In the genomic region with DNA sequence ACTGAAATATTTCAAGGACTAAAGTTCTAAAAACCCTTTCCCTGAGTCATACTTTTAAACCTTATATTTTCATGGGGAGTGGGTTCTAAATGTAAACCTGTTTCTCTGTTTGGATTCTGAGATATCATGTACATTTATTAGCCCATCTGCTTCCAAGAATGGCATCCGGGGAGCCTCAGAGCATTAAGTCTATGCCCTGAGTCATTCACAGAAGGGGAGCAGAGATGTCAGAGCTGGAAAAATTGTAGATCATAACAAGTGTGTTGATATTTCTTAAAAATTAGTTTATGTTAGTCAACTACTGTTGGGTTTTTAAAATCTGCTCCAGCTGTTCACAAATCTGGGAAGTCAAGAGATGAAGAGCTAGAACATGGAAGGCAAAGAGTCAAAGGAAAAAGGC, we compare ENCODE assay signal across 1 cellular context.
TF ChIP-seq lines count a peak whose summit lies in the region.

No MANE protein-coding gene starts in this region.

TF ChIP-seq in GM23338, 12 proteins besides CTCF, POLR2A, EP300 and RAD21:
- TF ChIP-seq, protein P1, sequence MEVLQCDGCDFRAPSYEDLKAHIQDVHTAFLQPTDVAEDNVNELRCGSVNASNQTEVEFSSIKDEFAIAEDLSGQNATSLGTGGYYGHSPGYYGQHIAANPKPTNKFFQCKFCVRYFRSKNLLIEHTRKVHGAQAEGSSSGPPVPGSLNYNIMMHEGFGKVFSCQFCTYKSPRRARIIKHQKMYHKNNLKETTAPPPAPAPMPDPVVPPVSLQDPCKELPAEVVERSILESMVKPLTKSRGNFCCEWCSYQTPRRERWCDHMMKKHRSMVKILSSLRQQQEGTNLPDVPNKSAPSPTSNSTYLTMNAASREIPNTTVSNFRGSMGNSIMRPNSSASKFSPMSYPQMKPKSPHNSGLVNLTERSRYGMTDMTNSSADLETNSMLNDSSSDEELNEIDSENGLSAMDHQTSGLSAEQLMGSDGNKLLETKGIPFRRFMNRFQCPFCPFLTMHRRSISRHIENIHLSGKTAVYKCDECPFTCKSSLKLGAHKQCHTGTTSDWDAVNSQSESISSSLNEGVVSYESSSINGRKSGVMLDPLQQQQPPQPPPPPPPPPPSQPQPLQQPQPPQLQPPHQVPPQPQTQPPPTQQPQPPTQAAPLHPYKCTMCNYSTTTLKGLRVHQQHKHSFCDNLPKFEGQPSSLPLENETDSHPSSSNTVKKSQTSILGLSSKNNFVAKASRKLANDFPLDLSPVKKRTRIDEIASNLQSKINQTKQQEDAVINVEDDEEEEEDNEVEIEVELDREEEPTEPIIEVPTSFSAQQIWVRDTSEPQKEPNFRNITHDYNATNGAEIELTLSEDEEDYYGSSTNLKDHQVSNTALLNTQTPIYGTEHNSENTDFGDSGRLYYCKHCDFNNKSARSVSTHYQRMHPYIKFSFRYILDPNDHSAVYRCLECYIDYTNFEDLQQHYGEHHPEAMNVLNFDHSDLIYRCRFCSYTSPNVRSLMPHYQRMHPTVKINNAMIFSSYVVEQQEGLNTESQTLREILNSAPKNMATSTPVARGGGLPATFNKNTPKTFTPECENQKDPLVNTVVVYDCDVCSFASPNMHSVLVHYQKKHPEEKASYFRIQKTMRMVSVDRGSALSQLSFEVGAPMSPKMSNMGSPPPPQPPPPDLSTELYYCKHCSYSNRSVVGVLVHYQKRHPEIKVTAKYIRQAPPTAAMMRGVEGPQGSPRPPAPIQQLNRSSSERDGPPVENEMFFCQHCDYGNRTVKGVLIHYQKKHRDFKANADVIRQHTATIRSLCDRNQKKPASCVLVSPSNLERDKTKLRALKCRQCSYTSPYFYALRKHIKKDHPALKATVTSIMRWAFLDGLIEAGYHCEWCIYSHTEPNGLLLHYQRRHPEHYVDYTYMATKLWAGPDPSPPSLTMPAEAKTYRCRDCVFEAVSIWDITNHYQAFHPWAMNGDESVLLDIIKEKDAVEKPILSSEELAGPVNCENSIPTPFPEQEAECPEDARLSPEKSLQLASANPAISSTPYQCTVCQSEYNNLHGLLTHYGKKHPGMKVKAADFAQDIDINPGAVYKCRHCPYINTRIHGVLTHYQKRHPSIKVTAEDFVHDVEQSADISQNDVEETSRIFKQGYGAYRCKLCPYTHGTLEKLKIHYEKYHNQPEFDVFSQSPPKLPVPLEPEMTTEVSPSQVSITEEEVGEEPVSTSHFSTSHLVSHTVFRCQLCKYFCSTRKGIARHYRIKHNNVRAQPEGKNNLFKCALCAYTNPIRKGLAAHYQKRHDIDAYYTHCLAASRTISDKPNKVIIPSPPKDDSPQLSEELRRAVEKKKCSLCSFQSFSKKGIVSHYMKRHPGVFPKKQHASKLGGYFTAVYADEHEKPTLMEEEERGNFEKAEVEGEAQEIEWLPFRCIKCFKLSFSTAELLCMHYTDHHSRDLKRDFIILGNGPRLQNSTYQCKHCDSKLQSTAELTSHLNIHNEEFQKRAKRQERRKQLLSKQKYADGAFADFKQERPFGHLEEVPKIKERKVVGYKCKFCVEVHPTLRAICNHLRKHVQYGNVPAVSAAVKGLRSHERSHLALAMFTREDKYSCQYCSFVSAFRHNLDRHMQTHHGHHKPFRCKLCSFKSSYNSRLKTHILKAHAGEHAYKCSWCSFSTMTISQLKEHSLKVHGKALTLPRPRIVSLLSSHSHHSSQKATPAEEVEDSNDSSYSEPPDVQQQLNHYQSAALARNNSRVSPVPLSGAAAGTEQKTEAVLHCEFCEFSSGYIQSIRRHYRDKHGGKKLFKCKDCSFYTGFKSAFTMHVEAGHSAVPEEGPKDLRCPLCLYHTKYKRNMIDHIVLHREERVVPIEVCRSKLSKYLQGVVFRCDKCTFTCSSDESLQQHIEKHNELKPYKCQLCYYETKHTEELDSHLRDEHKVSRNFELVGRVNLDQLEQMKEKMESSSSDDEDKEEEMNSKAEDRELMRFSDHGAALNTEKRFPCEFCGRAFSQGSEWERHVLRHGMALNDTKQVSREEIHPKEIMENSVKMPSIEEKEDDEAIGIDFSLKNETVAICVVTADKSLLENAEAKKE (CRISPR knock-in tag; IDR thresholded peaks at IDR 0.05) = no peak
- TF ChIP-seq ZNF114 (CRISPR knock-in tag; IDR thresholded peaks at IDR 0.05) (no peak), CREB1 (CRISPR knock-in tag; IDR thresholded peaks at IDR 0.05; ENCODE audit: low read depth) (no peak), JUNB (IDR thresholded peaks at IDR 0.05; ENCODE audit: unreplicated experiment) (no peak), EZH2phosphoT487 (IDR thresholded peaks at IDR 0.05; ENCODE audit: unreplicated experiment) (no peak), EZH2 (IDR thresholded peaks at IDR 0.05; ENCODE audit: low read depth, unreplicated experiment) (no peak), POLR2AphosphoS5 (IDR thresholded peaks at IDR 0.05; ENCODE audit: low read depth) (no peak), STAT1 (IDR thresholded peaks at IDR 0.05; ENCODE audit: unreplicated experiment) (no peak), NANOG (IDR thresholded peaks at IDR 0.05; ENCODE audit: borderline replicate concordance) (no peak), ZNF331 (CRISPR knock-in tag; IDR thresholded peaks at IDR 0.05; ENCODE audit: low read depth) (no peak)
- TF ChIP-seq, protein P2, sequence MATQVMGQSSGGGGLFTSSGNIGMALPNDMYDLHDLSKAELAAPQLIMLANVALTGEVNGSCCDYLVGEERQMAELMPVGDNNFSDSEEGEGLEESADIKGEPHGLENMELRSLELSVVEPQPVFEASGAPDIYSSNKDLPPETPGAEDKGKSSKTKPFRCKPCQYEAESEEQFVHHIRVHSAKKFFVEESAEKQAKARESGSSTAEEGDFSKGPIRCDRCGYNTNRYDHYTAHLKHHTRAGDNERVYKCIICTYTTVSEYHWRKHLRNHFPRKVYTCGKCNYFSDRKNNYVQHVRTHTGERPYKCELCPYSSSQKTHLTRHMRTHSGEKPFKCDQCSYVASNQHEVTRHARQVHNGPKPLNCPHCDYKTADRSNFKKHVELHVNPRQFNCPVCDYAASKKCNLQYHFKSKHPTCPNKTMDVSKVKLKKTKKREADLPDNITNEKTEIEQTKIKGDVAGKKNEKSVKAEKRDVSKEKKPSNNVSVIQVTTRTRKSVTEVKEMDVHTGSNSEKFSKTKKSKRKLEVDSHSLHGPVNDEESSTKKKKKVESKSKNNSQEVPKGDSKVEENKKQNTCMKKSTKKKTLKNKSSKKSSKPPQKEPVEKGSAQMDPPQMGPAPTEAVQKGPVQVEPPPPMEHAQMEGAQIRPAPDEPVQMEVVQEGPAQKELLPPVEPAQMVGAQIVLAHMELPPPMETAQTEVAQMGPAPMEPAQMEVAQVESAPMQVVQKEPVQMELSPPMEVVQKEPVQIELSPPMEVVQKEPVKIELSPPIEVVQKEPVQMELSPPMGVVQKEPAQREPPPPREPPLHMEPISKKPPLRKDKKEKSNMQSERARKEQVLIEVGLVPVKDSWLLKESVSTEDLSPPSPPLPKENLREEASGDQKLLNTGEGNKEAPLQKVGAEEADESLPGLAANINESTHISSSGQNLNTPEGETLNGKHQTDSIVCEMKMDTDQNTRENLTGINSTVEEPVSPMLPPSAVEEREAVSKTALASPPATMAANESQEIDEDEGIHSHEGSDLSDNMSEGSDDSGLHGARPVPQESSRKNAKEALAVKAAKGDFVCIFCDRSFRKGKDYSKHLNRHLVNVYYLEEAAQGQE (IDR thresholded peaks at IDR 0.05; ENCODE audit: unreplicated experiment) = no peak
- TF ChIP-seq, protein P3, sequence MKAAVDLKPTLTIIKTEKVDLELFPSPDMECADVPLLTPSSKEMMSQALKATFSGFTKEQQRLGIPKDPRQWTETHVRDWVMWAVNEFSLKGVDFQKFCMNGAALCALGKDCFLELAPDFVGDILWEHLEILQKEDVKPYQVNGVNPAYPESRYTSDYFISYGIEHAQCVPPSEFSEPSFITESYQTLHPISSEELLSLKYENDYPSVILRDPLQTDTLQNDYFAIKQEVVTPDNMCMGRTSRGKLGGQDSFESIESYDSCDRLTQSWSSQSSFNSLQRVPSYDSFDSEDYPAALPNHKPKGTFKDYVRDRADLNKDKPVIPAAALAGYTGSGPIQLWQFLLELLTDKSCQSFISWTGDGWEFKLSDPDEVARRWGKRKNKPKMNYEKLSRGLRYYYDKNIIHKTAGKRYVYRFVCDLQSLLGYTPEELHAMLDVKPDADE (IDR thresholded peaks at IDR 0.05) = no peak
